Comparison of ENCODE assay signal across 8 cellular contexts in genomic region chr16:57091990-57092785, GRCh38. TPM values are rescaled to one million over a fixed set of nuclear protein-coding genes. Genes with fewer than 3 reads are reported as not detected.
A peak's percentile ranks its signal among the peaks of the same experiment; 100 is the strongest.
DNase-seq lines count a peak whose midpoint lies in the region; ATAC-seq and TF ChIP-seq lines count a peak whose summit lies in the region.

CPNE2 (plus strand) TSS chr16:57092583; CDS start chr16:57110743, 18,160 bp downstream.

- intact Hi-C loops in gastrocnemius medialis (cut with DNase I; ENCODE audit: low total_unique reads): loop anchor here (1.0 to 10.0 kb wide), 4 partner anchors 31 to 323 kb away; partner anchors contain the start of genes ARL2BP, PSME3IP1 and RSPRY1

- no peaks in the 10 kb centered on the region for H3K9me3 ChIP-seq in SK-N-MC (ENCODE audit: low read depth, low read length)
- H3K9me3 ChIP-seq in gastrocnemius medialis: no peaks in the 10 kb centered on the region

- DNase-seq in activated gamma-delta T cell (lab: John Stamatoyannopoulos, UW) (peak; percentile 29), activated gamma-delta T cell treated with Interleukin-2 at 50 U/mL for 16 hours (no peak), SK-N-MC (ENCODE audit: low read depth, low spot score) (no peak), iris pigment epithelial cell (ENCODE audit: low read depth) (peak; percentile 31), gastrocnemius medialis (peak; percentile 44 to 49)
- DNase-seq in central memory CD4-positive, alpha-beta T cell: peak; percentile 8

- peak within 1 kb of the TSS; percentile 45 for H3K9ac ChIP-seq in SK-N-MC (ENCODE audit: insufficient read length)

- H3K27ac ChIP-seq in SK-N-MC (no peak within 1 kb of the TSS), gastrocnemius medialis (peak within 1 kb of the TSS; percentile 64 to 80 (median 76))

- peak; percentile 48 to 63 for TF ChIP-seq POLR2A in gastrocnemius medialis (IDR thresholded peaks at IDR 0.05)

- no peaks in the 10 kb centered on the region for H3K27me3 ChIP-seq in gastrocnemius medialis

- H3K36me3 ChIP-seq in SK-N-MC (ENCODE audit: insufficient read depth, low read length) (no peaks in the 10 kb centered on the region), gastrocnemius medialis (no peaks in the 10 kb centered on the region)

- peaks cover 11 to 17% of the 10 kb centered on the region in 2 donors for H3K4me1 ChIP-seq in gastrocnemius medialis

- ATAC-seq in HG03460 (IDR thresholded peaks at IDR 0.05; ENCODE audit: unreplicated experiment) (peak; percentile 41), gastrocnemius medialis (peak; percentile 88 to 89), GM21367 (IDR thresholded peaks at IDR 0.05; ENCODE audit: unreplicated experiment) (no peak)

- H3K4me3 ChIP-seq in SK-N-MC (peak within 1 kb of the TSS; percentile 74), gastrocnemius medialis (peak within 1 kb of the TSS; percentile 72 to 84 (median 78))

- TF ChIP-seq CTCF in gastrocnemius medialis (IDR thresholded peaks at IDR 0.05 in 4 of 5, conservative IDR thresholded peaks at IDR 0.05 in 1 of 5): no peak

- in situ Hi-C loops in gastrocnemius medialis (cut with MboI; ENCODE audit: low sequenced_read_pairs in 4 of 4): loop anchor here in 1 of 4 donors (25.0 kb wide), 1 partner anchor 320 kb away; the partner anchor contains the start of gene CCL17

RNA-seq across cellular contexts. Expression of gene CPNE2, which starts in this region (rescaled TPM):
- total RNA-seq in gastrocnemius medialis: 10 to 100 TPM; 11.7 to 20.0 (median 17.2) TPM

Comparison
In these comparisons a context has a peak if more than half of its experiments do, and no peak if none do; other contexts are left out.
1. DNase-seq: peak in activated gamma-delta T cell (single experiment), central memory CD4-positive, alpha-beta T cell (single experiment), iris pigment epithelial cell (single experiment) and gastrocnemius medialis (2 of 2); none in activated gamma-delta T cell treated with Interleukin-2 at 50 U/mL for 16 hours (single experiment) and SK-N-MC (single experiment).